Comparison of ENCODE assay signal across 8 cellular contexts in genomic region chr12:74537126-74537706, GRCh38. TPM values are rescaled to one million over a fixed set of nuclear protein-coding genes. Genes with fewer than 3 reads are reported as not detected.
DNase-seq lines count a peak whose midpoint lies in the region; ATAC-seq, FAIRE-seq and TF ChIP-seq lines count a peak whose summit lies in the region.

No MANE protein-coding gene starts in this region.

- DNase-seq in ACHN (peak; percentile 82), GM12892 (ENCODE audit: insufficient read length) (no peak), NCI-H1092 (lab: John Stamatoyannopoulos, UW) (peak; percentile 37), endodermal cell (no peak)

- peak overlapping the region; percentile 100 for H3K9ac ChIP-seq in endodermal cell (ENCODE audit: extremely low read depth, low read length, poor library complexity, severe bottlenecking)

- in situ Hi-C loops in ACHN (cut with HindIII; ENCODE audit: low pct_ligation_motif_present, low pct_unique_long_range_greater_than_20kb, low sequenced_read_pairs), result no loop called here

- H3K4me3 Mint-ChIP-seq in endodermal cell, result peak overlapping the region; percentile 100

- H3K9me3 Mint-ChIP-seq in endodermal cell, result peaks cover 2% of the 10 kb centered on the region

- H3K36me3 Mint-ChIP-seq in endodermal cell (ENCODE audit: low read depth), result peaks cover 25% of the 10 kb centered on the region

- peaks cover 34% of the 10 kb centered on the region for H3K4me1 Mint-ChIP-seq in endodermal cell

- TF ChIP-seq CTCF in endodermal cell (conservative IDR thresholded peaks at IDR 0.05), result peak; percentile 81

- peak; percentile 75 for FAIRE-seq in GM12892 (lab: Jason Lieb, UNC)

- H3K9me3 ChIP-seq in endodermal cell (ENCODE audit: control insufficient read depth, low read length) (no peaks in the 10 kb centered on the region), mesodermal cell (ENCODE audit: control insufficient read depth, low read length) (no peaks in the 10 kb centered on the region)

- no peak for TF ChIP-seq POLR2A in GM12892 (IDR thresholded peaks at IDR 0.05; ENCODE audit: low read depth, low read length)

- H3K27ac ChIP-seq in endodermal cell (ENCODE audit: low read depth, low read length) (peak overlapping the region; percentile 93), mesodermal cell (ENCODE audit: low read depth, low read length, severe bottlenecking) (peak overlapping the region; percentile 95), urinary bladder (ENCODE audit: low read depth) (peak overlapping the region; percentile 15)

- peaks cover 32% of the 10 kb centered on the region for H3K36me3 ChIP-seq in endodermal cell (ENCODE audit: control insufficient read depth, insufficient read depth, low read length)
- peaks cover 33% of the 10 kb centered on the region for H3K36me3 ChIP-seq in mesodermal cell (ENCODE audit: control insufficient read depth, insufficient read depth, low read length)
- no peaks in the 10 kb centered on the region for H3K36me3 ChIP-seq in urinary bladder (ENCODE audit: insufficient read depth)

- H3K4me3 ChIP-seq in endodermal cell (ENCODE audit: low read length), result peak overlapping the region; percentile 99
- H3K4me3 ChIP-seq in mesodermal cell (ENCODE audit: extremely low read depth, insufficient read depth, low read length, poor library complexity, severe bottlenecking), result peak overlapping the region; percentile 64
- H3K4me3 ChIP-seq in urinary bladder (ENCODE audit: low read depth, low read length), result peak overlapping the region; percentile 80

- H3K27ac Mint-ChIP-seq in endodermal cell, result peak overlapping the region; percentile 100

- no peaks in the 10 kb centered on the region for H3K27me3 Mint-ChIP-seq in endodermal cell (ENCODE audit: insufficient read depth)

- no peaks in the 10 kb centered on the region for H3K27me3 ChIP-seq in endodermal cell (ENCODE audit: control insufficient read depth, insufficient read depth, low read length, poor library complexity, severe bottlenecking)

- WGBS in endodermal cell (ENCODE audit: insufficient coverage in 1 of 2, insufficient read length in 1 of 2), 2 experiments, result 21 to 32% methylated on average over 5 to 8 of the region's 8 CpGs
- 0% methylated on average over 1 to 2 of the region's 8 CpGs for WGBS in mesodermal cell (ENCODE audit: insufficient coverage in 2 of 2), 2 experiments
- under 1% methylated on average over 8 of the region's 8 CpGs for WGBS in urinary bladder

- no peaks in the 10 kb centered on the region for H3K4me1 ChIP-seq in endodermal cell (ENCODE audit: control insufficient read depth, insufficient read depth, low read length)
- H3K4me1 ChIP-seq in mesodermal cell (ENCODE audit: control insufficient read depth, insufficient read depth, low read length, poor library complexity, severe bottlenecking), result peaks cover 12% of the 10 kb centered on the region
- H3K4me1 ChIP-seq in urinary bladder (ENCODE audit: insufficient read depth), result peaks cover 1% of the 10 kb centered on the region

- ATAC-seq in HG02798 (IDR thresholded peaks at IDR 0.05; ENCODE audit: poor library complexity, unreplicated experiment) (peak; percentile 59), SK-N-SH treated with all-trans-retinoic acid at 6 μM for 48 hours (peak; percentile 61)

TF ChIP-seq in SK-N-SH treated with all-trans-retinoic acid at 6 μM for 48 hours, 23 proteins besides CTCF, POLR2A, EP300 and RAD21:
- TF ChIP-seq CREB5 (CRISPR knock-in tag; IDR thresholded peaks at IDR 0.05; ENCODE audit: low read depth) (no peak), ISL1 (CRISPR knock-in tag; IDR thresholded peaks at IDR 0.05) (no peak), RARB (CRISPR knock-in tag; IDR thresholded peaks at IDR 0.05) (no peak), ZFP30 (CRISPR knock-in tag; IDR thresholded peaks at IDR 0.05) (no peak), TSHZ2 (CRISPR knock-in tag; IDR thresholded peaks at IDR 0.05) (no peak), CSRNP3 (CRISPR knock-in tag; IDR thresholded peaks at IDR 0.05) (no peak), ZNF8 (CRISPR knock-in tag; IDR thresholded peaks at IDR 0.05) (no peak)

RNA-seq across cellular contexts. Expression of gene ATXN7L3B, which starts 0.4 kb away (rescaled TPM):
- 14.2 TPM for polyA plus RNA-seq in GM12892 (2012; ENCODE audit: missing spikeins)
- total RNA-seq in endodermal cell, result 10 to 100 TPM; 57.1 to 71.7 TPM
- polyA plus RNA-seq in endodermal cell (2013, experiment 1 of 2), result 51.6 TPM
- polyA plus RNA-seq in endodermal cell (2013, experiment 2 of 2), result 48.9 TPM
- polyA plus RNA-seq in mesodermal cell (2013, experiment 1 of 2), result 30.9 TPM
- 27.8 TPM for polyA plus RNA-seq in mesodermal cell (2013, experiment 2 of 2)
- 36.0 TPM for total RNA-seq in urinary bladder
- polyA plus RNA-seq in urinary bladder, result 21.8 TPM

Comparison
In these comparisons a context has a peak if more than half of its experiments do, and no peak if none do; other contexts are left out.
1. DNase-seq: peak in ACHN (single experiment) and NCI-H1092 (single experiment); none in GM12892 (single experiment) and endodermal cell (single experiment).
2. H3K27ac ChIP-seq: peak in every context shown above with its lines; median percentile 95 in mesodermal cell; 93 in endodermal cell; 15 in urinary bladder.
3. Peak in every context shown above with its lines, with median percentiles within 50 percentile points of each other: H3K4me3 ChIP-seq.